1 cellular context compared by ENCODE assay signal in genomic region chr1:201916649-201917249, GRCh38.
A peak's percentile ranks its signal among the peaks of the same experiment; 100 is the strongest.
TF ChIP-seq lines count a peak whose summit lies in the region.

No MANE protein-coding gene starts in this region.

TF ChIP-seq in HepG2, 621 proteins besides CTCF, POLR2A, EP300 and RAD21 (continued from another document):
- 0 out of 2 replicates have a peak, but pooled peaks have one; percentile 15 for TF ChIP-seq ZNF629 (CRISPR knock-in tag; conservative IDR thresholded peaks at IDR 0.05)
- no peak for TF ChIP-seq STAT5B (CRISPR knock-in tag; IDR thresholded peaks at IDR 0.05)
- TF ChIP-seq ELF3 (CRISPR knock-in tag; IDR thresholded peaks at IDR 0.05) = 0 out of 2 replicates have a peak, but pooled peaks have one; percentile 31
- no peak for TF ChIP-seq ZBTB2 (CRISPR knock-in tag; IDR thresholded peaks at IDR 0.05; ENCODE audit: low read depth)
- TF ChIP-seq ZBTB8A (CRISPR knock-in tag; IDR thresholded peaks at IDR 0.05; ENCODE audit: borderline replicate concordance, low read depth) = no peak
- no peak for TF ChIP-seq NR2F6 (IDR thresholded peaks at IDR 0.05)
- 0 out of 2 replicates have a peak, but pooled peaks have one; percentile 39 for TF ChIP-seq NR2F6 (CRISPR knock-in tag; IDR thresholded peaks at IDR 0.05)
- no peak for TF ChIP-seq ZNF225 (CRISPR knock-in tag; IDR thresholded peaks at IDR 0.05)
- TF ChIP-seq CCDC6 (CRISPR knock-in tag; IDR thresholded peaks at IDR 0.05) = no peak
- TF ChIP-seq GATAD1 (CRISPR knock-in tag; IDR thresholded peaks at IDR 0.05) = no peak
- TF ChIP-seq ZNF687 (CRISPR knock-in tag; IDR thresholded peaks at IDR 0.05) = peak; percentile 25; the same call in 1 of the 2 replicates
- peak; percentile 32; the same call in 1 of the 2 replicates for TF ChIP-seq SALL1 (CRISPR knock-in tag; IDR thresholded peaks at IDR 0.05)
- 0 out of 2 replicates have a peak, but pooled peaks have one; percentile 30 for TF ChIP-seq FOXO1 (CRISPR knock-in tag; IDR thresholded peaks at IDR 0.05)
- no peak for TF ChIP-seq SOX6 (IDR thresholded peaks at IDR 0.05)
- 0 out of 2 replicates have a peak, but pooled peaks have one; percentile 10 for TF ChIP-seq SOX6 (CRISPR knock-in tag; IDR thresholded peaks at IDR 0.05)
- peak; percentile 84; the same call in 1 of the 2 replicates for TF ChIP-seq ZNF331 (CRISPR knock-in tag; IDR thresholded peaks at IDR 0.05)
- no peak for TF ChIP-seq ZFP62 (CRISPR knock-in tag; IDR thresholded peaks at IDR 0.05)
- 0 out of 2 replicates have a peak, but pooled peaks have one; percentile 13 for TF ChIP-seq HOXA3 (CRISPR knock-in tag; IDR thresholded peaks at IDR 0.05)
- no peak for TF ChIP-seq NONO (IDR thresholded peaks at IDR 0.05)
- no peak for TF ChIP-seq NONO (CRISPR knock-in tag; conservative IDR thresholded peaks at IDR 0.05)
- no peak for TF ChIP-seq GLI4 (CRISPR knock-in tag; IDR thresholded peaks at IDR 0.05; ENCODE audit: borderline replicate concordance)
- TF ChIP-seq ZNF263 (CRISPR knock-in tag; IDR thresholded peaks at IDR 0.05) = peak; percentile 90
- no peak for TF ChIP-seq ERF (CRISPR knock-in tag; IDR thresholded peaks at IDR 0.05)
- TF ChIP-seq FOSL2 (CRISPR knock-in tag; IDR thresholded peaks at IDR 0.05) = peak; percentile 54
